In the genomic region with DNA sequence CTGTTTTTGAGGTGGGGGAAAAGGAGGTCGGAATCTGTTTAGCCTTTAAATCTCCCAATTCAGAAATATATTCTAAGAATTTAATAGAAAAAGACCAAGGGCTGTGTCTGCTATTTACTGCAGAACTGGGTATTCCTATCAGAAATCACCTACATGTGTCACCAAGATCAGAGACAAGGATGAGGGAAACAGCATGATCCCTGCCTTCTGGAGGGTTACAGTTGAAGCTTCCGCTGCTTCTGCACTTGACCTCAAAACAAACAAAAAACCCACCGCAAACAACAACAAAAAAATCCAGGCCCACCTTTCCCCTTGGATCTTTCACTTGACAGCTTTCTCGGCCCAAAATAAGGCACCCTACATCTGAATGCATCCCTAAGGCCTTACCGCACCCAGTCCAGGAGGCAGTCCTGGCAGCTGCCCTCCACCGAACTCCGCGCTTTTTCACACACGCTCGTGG, we compare ENCODE assay signal across 8 cellular contexts. TPM values are rescaled to one million over a fixed set of nuclear protein-coding genes. Genes with fewer than 3 reads are reported as not detected.
DNase-seq lines count a peak whose midpoint lies in the region; ATAC-seq and TF ChIP-seq lines count a peak whose summit lies in the region.

No MANE protein-coding gene starts in this region.

- H3K27me3 ChIP-seq in ascending aorta (no peaks in the 10 kb centered on the region), liver (ENCODE audit: control insufficient read depth in 4 of 4, insufficient read depth in 4 of 4, low read length in 3 of 4) (no peaks in the 10 kb centered on the region), upper lobe of left lung (no peaks in the 10 kb centered on the region)

- ATAC-seq in HG02943 (IDR thresholded peaks at IDR 0.05; ENCODE audit: low read depth, unreplicated experiment) (peak; percentile 3), upper lobe of left lung (ENCODE audit: low FRiP score in 2 of 2) (no peak), GM21737 (IDR thresholded peaks at IDR 0.05; ENCODE audit: unreplicated experiment) (no peak)

- DNase-seq in GM10266 (ENCODE audit: extremely low spot score): peak; percentile 27
- DNase-seq in ascending aorta (ENCODE audit: low spot score in 2 of 2): no peak
- no peak for DNase-seq in upper lobe of left lung
- no peak for DNase-seq in KBM-7
- DNase-seq in head of caudate nucleus: no peak

- TF ChIP-seq EP300 in upper lobe of left lung (IDR thresholded peaks at IDR 0.05): no peak

- no peak for TF ChIP-seq POLR2A in upper lobe of left lung (IDR thresholded peaks at IDR 0.05)

- intact Hi-C loops in ascending aorta (cut with DNase I): loop anchor here (5.0 to 10.0 kb wide), 5 partner anchors 112 to 869 kb away; partner anchors contain the start of genes CLDN12 and FZD1
- intact Hi-C loops in head of caudate nucleus (cut with DNase I): no loop called here

- peak overlapping the region; percentile 83 to 84 for H3K27ac ChIP-seq in ascending aorta
- peak overlapping the region; percentile 87 to 95 for H3K27ac ChIP-seq in liver (ENCODE audit: low read depth in 1 of 2, low read length in 2 of 2)
- peak overlapping the region; percentile 87 to 97 (median 90) for H3K27ac ChIP-seq in upper lobe of left lung

- TF ChIP-seq CTCF in GM10266 (IDR thresholded peaks at IDR 0.05; ENCODE audit: control insufficient read depth, insufficient read depth, low read depth, missing control alignments) (no peak), ascending aorta (IDR thresholded peaks at IDR 0.05) (no peak), liver (IDR thresholded peaks at IDR 0.05; ENCODE audit: low read depth, low read length, missing input control) (no peak), upper lobe of left lung (IDR thresholded peaks at IDR 0.05) (no peak)

- TF ChIP-seq RAD21 in liver (IDR thresholded peaks at IDR 0.05): no peak

- H3K4me1 ChIP-seq in ascending aorta (peaks cover 0 to 3% of the 10 kb centered on the region in 2 donors), liver (ENCODE audit: control insufficient read depth in 4 of 4, insufficient read depth in 4 of 4, low read length in 3 of 4) (peaks cover 0 to 19% (median 7%) of the 10 kb centered on the region in 4 donors), upper lobe of left lung (peaks cover 12 to 32% (median 13%) of the 10 kb centered on the region in 4 donors)

- no peaks in the 10 kb centered on the region for H3K36me3 ChIP-seq in ascending aorta
- H3K36me3 ChIP-seq in liver (ENCODE audit: control insufficient read depth in 4 of 4, insufficient read depth in 3 of 4, low read depth in 1 of 4, low read length in 3 of 4): no peaks in the 10 kb centered on the region
- H3K36me3 ChIP-seq in upper lobe of left lung: no peaks in the 10 kb centered on the region

- H3K4me3 ChIP-seq in ascending aorta (peak overlapping the region; percentile 78 to 93), liver (ENCODE audit: low read depth in 1 of 3, low read length in 3 of 3) (peak overlapping the region; percentile 18 to 97 (median 62)), upper lobe of left lung (peak overlapping the region; percentile 75 to 88 (median 84))

- H3K9me3 ChIP-seq in ascending aorta (no peaks in the 10 kb centered on the region), liver (ENCODE audit: control insufficient read depth in 4 of 4, low read length in 3 of 4) (no peaks in the 10 kb centered on the region), upper lobe of left lung (no peaks in the 10 kb centered on the region)

- 13% methylated on average over 10 of the region's 10 CpGs for WGBS in liver
- 12 to 15% methylated on average over 9 of the region's 10 CpGs for WGBS in upper lobe of left lung, 2 donors

- peak overlapping the region; percentile 15 to 64 for H3K9ac ChIP-seq in liver (ENCODE audit: low read depth in 1 of 2, low read length in 2 of 2)

- in situ Hi-C loops in KBM-7 (cut with MboI; ENCODE audit: low pct_unique_long_range_greater_than_20kb, low sequenced_read_pairs): no loop called here

TF ChIP-seq in liver, 16 proteins besides CTCF, POLR2A, EP300 and RAD21:
- TF ChIP-seq, protein P1, sequence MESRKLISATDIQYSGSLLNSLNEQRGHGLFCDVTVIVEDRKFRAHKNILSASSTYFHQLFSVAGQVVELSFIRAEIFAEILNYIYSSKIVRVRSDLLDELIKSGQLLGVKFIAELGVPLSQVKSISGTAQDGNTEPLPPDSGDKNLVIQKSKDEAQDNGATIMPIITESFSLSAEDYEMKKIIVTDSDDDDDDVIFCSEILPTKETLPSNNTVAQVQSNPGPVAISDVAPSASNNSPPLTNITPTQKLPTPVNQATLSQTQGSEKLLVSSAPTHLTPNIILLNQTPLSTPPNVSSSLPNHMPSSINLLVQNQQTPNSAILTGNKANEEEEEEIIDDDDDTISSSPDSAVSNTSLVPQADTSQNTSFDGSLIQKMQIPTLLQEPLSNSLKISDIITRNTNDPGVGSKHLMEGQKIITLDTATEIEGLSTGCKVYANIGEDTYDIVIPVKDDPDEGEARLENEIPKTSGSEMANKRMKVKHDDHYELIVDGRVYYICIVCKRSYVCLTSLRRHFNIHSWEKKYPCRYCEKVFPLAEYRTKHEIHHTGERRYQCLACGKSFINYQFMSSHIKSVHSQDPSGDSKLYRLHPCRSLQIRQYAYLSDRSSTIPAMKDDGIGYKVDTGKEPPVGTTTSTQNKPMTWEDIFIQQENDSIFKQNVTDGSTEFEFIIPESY (IDR thresholded peaks at IDR 0.05): no peak
- TF ChIP-seq RXRA (IDR thresholded peaks at IDR 0.05) (no peak), TAF1 (conservative IDR thresholded peaks at IDR 0.05) (no peak), FOXA1 (IDR thresholded peaks at IDR 0.05) (no peak), GABPA (IDR thresholded peaks at IDR 0.05 in 1 of 2, conservative IDR thresholded peaks at IDR 0.05 in 1 of 2) (no peak), HNF4G (IDR thresholded peaks at IDR 0.05) (no peak), YY1 (IDR thresholded peaks at IDR 0.05) (no peak), HNF4A (conservative IDR thresholded peaks at IDR 0.05) (no peak), EGR1 (IDR thresholded peaks at IDR 0.05; ENCODE audit: low read depth in 2 of 2) (no peak), ATF3 (IDR thresholded peaks at IDR 0.05) (no peak), REST (IDR thresholded peaks at IDR 0.05) (no peak), JUND (IDR thresholded peaks at IDR 0.05) (no peak), FOXA2 (IDR thresholded peaks at IDR 0.05) (no peak), NR2F2 (IDR thresholded peaks at IDR 0.05) (no peak), SP1 (IDR thresholded peaks at IDR 0.05) (no peak), MAX (IDR thresholded peaks at IDR 0.05) (no peak)

RNA-seq across cellular contexts. Expression of gene CDK14, which starts 0.8 kb away (rescaled TPM):
- total RNA-seq in ascending aorta (5.1 TPM), liver (10 to 100 TPM in 1 of 2 donors, 1 to 10 TPM in 1; 9.5 to 12.4 TPM), upper lobe of left lung (10 to 100 TPM; 21.7 to 53.4 (median 37.1) TPM)
- polyA plus RNA-seq in liver: 1 to 10 TPM; 4.2 to 5.3 TPM
